In the genomic region with DNA sequence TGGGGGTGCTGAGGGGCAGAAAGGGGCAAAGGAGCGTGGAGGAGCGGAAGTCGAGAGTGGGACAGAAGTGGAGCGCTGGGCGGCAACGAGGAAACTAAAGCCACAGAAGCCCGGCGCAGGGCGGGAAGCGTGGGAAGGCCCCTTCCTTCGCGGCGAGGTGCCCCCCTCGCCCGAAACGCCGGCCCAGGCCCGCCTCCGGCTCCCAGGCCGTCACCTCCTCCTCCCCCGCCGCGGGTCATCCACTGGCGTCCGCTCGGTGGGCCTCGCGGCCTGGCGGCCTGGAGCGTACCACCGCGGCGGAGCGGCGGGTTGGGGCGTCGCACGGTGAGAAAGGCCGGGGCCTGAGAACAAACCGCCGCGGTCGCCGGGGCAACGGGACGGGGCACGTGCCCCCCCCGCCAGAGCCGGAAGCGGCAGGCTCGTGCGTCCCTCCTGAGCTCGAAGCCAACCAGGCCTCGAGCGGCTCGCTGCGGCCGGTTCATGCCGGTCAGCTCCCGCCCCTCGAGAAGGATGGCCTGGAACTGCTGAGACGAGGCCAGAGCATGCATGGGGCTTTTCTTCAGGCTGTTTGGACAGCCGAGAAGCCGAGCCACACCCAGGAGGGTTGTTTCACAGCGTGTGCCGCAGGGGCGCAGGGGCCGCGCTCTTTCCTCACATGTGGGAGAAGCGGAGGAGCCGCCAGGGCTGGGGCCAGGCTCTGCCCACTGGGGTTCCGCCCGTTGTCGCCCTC, we compare ENCODE assay signal across 9 cellular contexts. TPM values are rescaled to one million over a fixed set of nuclear protein-coding genes. Genes with fewer than 3 reads are reported as not detected.
DNase-seq lines count a peak whose midpoint lies in the region; ATAC-seq, FAIRE-seq and TF ChIP-seq lines count a peak whose summit lies in the region.
"Had no signal": no experiment of that assay in that cellular context is flagged by ENCODE, and none has a peak within 500 bp of the region (broad histone marks: within the 10 kb centered on the region; RNA-seq: fewer than 3 reads in every experiment).

A gene (minus strand): TSS at position 349 of the 730 bp plus-strand sequence. CDS start 469 bp downstream, outside the sequence.

- WGBS in pancreas, 2 donors, result 49% methylated on average over 50 to 74 of the region's 74 CpGs

- H3K27me3 ChIP-seq in endothelial cell of umbilical vein (ENCODE audit: control insufficient read depth in 2 of 2, insufficient read depth in 2 of 2, low read length in 2 of 2) (no peaks in the 10 kb centered on the region), pancreas (peaks cover 0 to 5% (median 0%) of the 10 kb centered on the region in 4 donors)

- H3K9me3 Mint-ChIP-seq in CD14-positive monocyte, result peaks cover 0 to 3% (median 0%) of the 10 kb centered on the region in 7 donors
- no peaks in the 10 kb centered on the region for H3K9me3 Mint-ChIP-seq in activated CD4-positive, alpha-beta T cell treated with anti-CD3 and anti-CD28 coated beads, Interleukin-2, amount 10 ng/mL, durations not matched to agents 7 days and 5 days

- POLR2A ChIA-PET in activated CD4-positive, alpha-beta T cell treated with anti-CD3 and anti-CD28 coated beads, Interleukin-2, amount 10 ng/mL, durations not matched to agents 7 days and 5 days (lab: Charles Lee), result no interaction called here
- POLR2A ChIA-PET in endothelial cell of umbilical vein (lab: Charles Lee), result no interaction called here

- peaks cover 0 to 1% of the 10 kb centered on the region in 2 donors for H3K36me3 Mint-ChIP-seq in CD14-positive monocyte
- no peaks in the 10 kb centered on the region for H3K36me3 Mint-ChIP-seq in activated CD4-positive, alpha-beta T cell treated with anti-CD3 and anti-CD28 coated beads, Interleukin-2, amount 10 ng/mL, durations not matched to agents 7 days and 5 days (ENCODE audit: low read depth)

- H3K36me3 ChIP-seq in endothelial cell of umbilical vein (ENCODE audit: control insufficient read depth in 2 of 2, extremely low read depth in 1 of 2, insufficient read depth in 2 of 2, low read length in 2 of 2), result no peaks in the 10 kb centered on the region
- H3K36me3 ChIP-seq in pancreas, result no peaks in the 10 kb centered on the region

- intact Hi-C loops in CD14-positive monocyte (cut with micrococcal nuclease) (loop anchor here in 1 of 2 donors (2.0 kb wide), 1 partner anchor 154 kb away; no protein-coding TSS in a partner anchor), endothelial cell of umbilical vein (cut with micrococcal nuclease) (loop anchor here (1.0 to 10.0 kb wide), 6 partner anchors 64 to 614 kb away; no protein-coding TSS in a partner anchor), pancreas (cut with DNase I) (loop anchor here in 1 of 3 donors (5.0 to 10.0 kb wide), 2 partner anchors 64 to 154 kb away; no protein-coding TSS in a partner anchor)

- H3K27ac ChIP-seq in endothelial cell of umbilical vein (ENCODE audit: insufficient read depth, low read depth, low read length), result no peak within 1 kb of the TSS
- no peak within 1 kb of the TSS for H3K27ac ChIP-seq in pancreas

- no TSS peak for BruUV-seq in endothelial cell of umbilical vein (replicated peaks; lab: Mats Ljungman, UMichigan)

- H3K4me3 ChIP-seq in endothelial cell of umbilical vein (replicated peaks in 1 of 3; ENCODE audit: insufficient read depth in 1 of 3, low read depth in 1 of 3, low read length in 3 of 3) (peak within 1 kb of the TSS in 1 of 3 experiments; percentile 3), pancreas (peak within 1 kb of the TSS in 1 of 4 donors; percentile 28)

- DNase-seq in CD14-positive monocyte (ENCODE audit: low spot score) (no peak), endothelial cell of umbilical vein (ENCODE audit: low read depth, low spot score) (no peak), pancreas (peak in 4 of 6 donors; percentile 16 to 60 (median 44)), RKO (ENCODE audit: low spot score) (no peak), NCI-H526 treated with DMSO at 0.1 percent for 48 hours (lab: John Stamatoyannopoulos, UW) (no peak), NCI-H82 treated with DMSO at 0.1 percent for 48 hours (lab: John Stamatoyannopoulos, UW; ENCODE audit: unreplicated experiment) (no peak), NCI-H1930 (lab: John Stamatoyannopoulos, UW) (no peak)
- DNase-seq in activated CD4-positive, alpha-beta T cell treated with anti-CD3 and anti-CD28 coated beads, Interleukin-2, amount 10 ng/mL, durations not matched to agents 7 days and 5 days, result peak; percentile 13
- DNase-seq: SHP77 had no signal

- H3K9me1 ChIP-seq in endothelial cell of umbilical vein (replicated peaks; ENCODE audit: control insufficient read depth, extremely low read depth, insufficient read depth, low read length), result no peaks in the 10 kb centered on the region

- no peak for TF ChIP-seq POLR2A in endothelial cell of umbilical vein (IDR thresholded peaks at IDR 0.05; ENCODE audit: low read depth, low read length)

- H3K4me1 ChIP-seq in endothelial cell of umbilical vein (ENCODE audit: control insufficient read depth, extremely low read depth, insufficient read depth, low read length) (no peaks in the 10 kb centered on the region), pancreas (no peaks in the 10 kb centered on the region)

- dilution Hi-C loops in endothelial cell of umbilical vein (cut with MboI; ENCODE audit: extremely low pct_ligation_motif_present, low sequenced_read_pairs), result no loop called here

- no peaks in the 10 kb centered on the region for H3K79me2 ChIP-seq in endothelial cell of umbilical vein (ENCODE audit: control insufficient read depth, insufficient read depth, low read length)

- H4K20me1 ChIP-seq in endothelial cell of umbilical vein (replicated peaks; ENCODE audit: control insufficient read depth, extremely low read depth, insufficient read depth, low read length), result no peaks in the 10 kb centered on the region

- peak within 1 kb of the TSS; percentile 27 to 67 for H3K4me3 Mint-ChIP-seq in CD14-positive monocyte
- no peak within 1 kb of the TSS for H3K4me3 Mint-ChIP-seq in activated CD4-positive, alpha-beta T cell treated with anti-CD3 and anti-CD28 coated beads, Interleukin-2, amount 10 ng/mL, durations not matched to agents 7 days and 5 days

- H3K9me3 ChIP-seq in endothelial cell of umbilical vein (replicated peaks; ENCODE audit: control insufficient read depth, insufficient read depth, low read length) (no peaks in the 10 kb centered on the region), pancreas (no peaks in the 10 kb centered on the region)

- peak in 3 of 4 donors; percentile 30 to 66 (median 51) for ATAC-seq in pancreas

- H3K4me2 ChIP-seq in endothelial cell of umbilical vein (ENCODE audit: insufficient read depth, low read length), result no peak within 1 kb of the TSS

- CTCF ChIA-PET in activated CD4-positive, alpha-beta T cell treated with anti-CD3 and anti-CD28 coated beads, Interleukin-2, amount 10 ng/mL, durations not matched to agents 7 days and 5 days (lab: Charles Lee), result interaction anchor here (1.2 to 1.7 kb wide), 4 partner anchors 12 to 157 kb away, joined by 3 to 4 read pairs (median 3); no protein-coding TSS in a partner anchor
- CTCF ChIA-PET in endothelial cell of umbilical vein (lab: Charles Lee), result interaction anchor here (1.3 to 5.5 kb wide), 4 partner anchors 99 to 214 kb away, joined by 3 to 302 read pairs (median 10); no protein-coding TSS in a partner anchor

- H3K27me3 Mint-ChIP-seq in CD14-positive monocyte (ENCODE audit: low read depth in 3 of 3), result peaks cover 9 to 20% (median 19%) of the 10 kb centered on the region in 3 donors
- H3K27me3 Mint-ChIP-seq in activated CD4-positive, alpha-beta T cell treated with anti-CD3 and anti-CD28 coated beads, Interleukin-2, amount 10 ng/mL, durations not matched to agents 7 days and 5 days, result peaks cover 28% of the 10 kb centered on the region

- H3K27ac Mint-ChIP-seq in CD14-positive monocyte, result peak within 1 kb of the TSS in 2 of 7 donors; percentile 8 to 31
- H3K27ac Mint-ChIP-seq in activated CD4-positive, alpha-beta T cell treated with anti-CD3 and anti-CD28 coated beads, Interleukin-2, amount 10 ng/mL, durations not matched to agents 7 days and 5 days, result no peak within 1 kb of the TSS

- TF ChIP-seq CTCF in CD14-positive monocyte (IDR thresholded peaks at IDR 0.05), result no peak
- no peak for TF ChIP-seq CTCF in endothelial cell of umbilical vein (IDR thresholded peaks at IDR 0.05; ENCODE audit: extremely low read depth in 1 of 2, insufficient read depth in 1 of 2, low read depth in 1 of 2, low read length in 2 of 2)
- no peak for TF ChIP-seq CTCF in pancreas (IDR thresholded peaks at IDR 0.05)

- H3K4me1 Mint-ChIP-seq in CD14-positive monocyte, result peaks cover 19% of the 10 kb centered on the region
- H3K4me1 Mint-ChIP-seq in activated CD4-positive, alpha-beta T cell treated with anti-CD3 and anti-CD28 coated beads, Interleukin-2, amount 10 ng/mL, durations not matched to agents 7 days and 5 days, result peaks cover 17% of the 10 kb centered on the region

- FAIRE-seq in endothelial cell of umbilical vein (lab: Jason Lieb, UNC), result no peak
- FAIRE-seq in pancreas (lab: Jason Lieb, UNC), result no peak

- H2AFZ ChIP-seq in endothelial cell of umbilical vein (ENCODE audit: low read depth, low read length), result peak within 1 kb of the TSS; percentile 70

- H3K9ac ChIP-seq in endothelial cell of umbilical vein (replicated peaks; ENCODE audit: extremely low read depth, insufficient read depth, low read length), result peak within 1 kb of the TSS; percentile 19

TF ChIP-seq in endothelial cell of umbilical vein, 7 proteins besides CTCF, POLR2A, EP300 and RAD21:
- TF ChIP-seq EZH2 (IDR thresholded peaks at IDR 0.05; ENCODE audit: borderline replicate concordance, low read depth, low read length, severe bottlenecking) (peak; percentile 32), GATA2 (IDR thresholded peaks at IDR 0.05; ENCODE audit: insufficient read depth, insufficient read length, low read depth, low read length) (no peak)

RNA-seq across cellular contexts. Expression of the gene that starts here (rescaled TPM):
- not detected for polyA plus RNA-seq in CD14-positive monocyte
- not detected for total RNA-seq in activated CD4-positive, alpha-beta T cell treated with anti-CD3 and anti-CD28 coated beads, Interleukin-2, amount 10 ng/mL, durations not matched to agents 7 days and 5 days
- total RNA-seq in endothelial cell of umbilical vein, result not detected in 2 replicates
- polyA plus RNA-seq in endothelial cell of umbilical vein, result 0.18 TPM in 2 replicates
- 0.05 and 0.14 TPM in 2 replicates for polyA plus RNA-seq in endothelial cell of umbilical vein (2011; cell fraction: cytosol; rRNA removed)
- polyA plus RNA-seq in endothelial cell of umbilical vein (2011; cell fraction: nucleus; rRNA removed), result 0.14 TPM in 1 of 2 replicates, not detected in the other
- polyA plus RNA-seq in endothelial cell of umbilical vein (2012), result not detected in 2 replicates
- polyA minus RNA-seq in endothelial cell of umbilical vein, result 0.32 TPM in 1 of 2 replicates, not detected in the other
- not detected for polyA minus RNA-seq in endothelial cell of umbilical vein (2011; cell fraction: cytosol; rRNA and poly(A)+ RNA removed)
- polyA minus RNA-seq in endothelial cell of umbilical vein (2011; cell fraction: nucleus; rRNA and poly(A)+ RNA removed), result not detected in 2 replicates
- under 1 TPM in 1 of 6 donors, not detected in 5; 0.34 TPM for total RNA-seq in pancreas
- polyA plus RNA-seq in pancreas, result under 1 TPM in 1 of 2 donors, not detected in 1; 0.14 TPM

Comparison
In these comparisons a context has a peak if more than half of its experiments do, and no peak if none do; other contexts are left out.
1. Peak in DNase-seq in activated CD4-positive, alpha-beta T cell treated with anti-CD3 and anti-CD28 coated beads, Interleukin-2, amount 10 ng/mL, durations not matched to agents 7 days and 5 days; RNA of the gene not detected or under 1 TPM.
2. Peak in DNase-seq and ATAC-seq in pancreas; RNA of the gene not detected or under 1 TPM.